20 cellular contexts compared by ENCODE assay signal in the genomic region with DNA sequence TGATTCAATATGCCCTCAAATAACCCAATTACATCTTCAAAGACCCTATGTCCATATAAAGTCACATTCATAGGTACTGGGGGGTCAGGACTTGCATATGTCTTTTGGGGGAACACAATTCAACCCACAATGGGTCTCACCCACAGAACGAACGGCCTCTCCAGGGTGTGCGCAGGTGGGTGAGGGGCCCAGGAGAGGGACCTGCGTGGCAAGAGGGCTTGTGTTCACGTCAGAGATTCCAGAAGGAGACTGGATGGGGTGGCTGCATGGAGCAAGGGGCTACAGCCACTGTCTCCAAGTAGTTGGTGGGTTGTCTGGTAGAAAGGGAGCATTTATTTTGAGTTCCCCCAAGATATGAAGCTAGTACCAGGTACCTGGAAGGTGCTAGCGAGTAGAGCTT.
DNase-seq lines count a peak whose midpoint lies in the region; ATAC-seq and TF ChIP-seq lines count a peak whose summit lies in the region.
"Had no signal": no experiment of that assay in that cellular context is flagged by ENCODE, and none has a peak within 500 bp of the region (broad histone marks: within the 10 kb centered on the region; RNA-seq: fewer than 3 reads in every experiment).

No MANE protein-coding gene starts in this region.

- H2BK5ac ChIP-seq in mesendoderm (ENCODE audit: low read length), result no peak overlapping the region

- no peak overlapping the region for H2AK5ac ChIP-seq in mesendoderm (ENCODE audit: low read length)

- H3K36me3 Mint-ChIP-seq in activated naive CD4-positive, alpha-beta T cell treated with anti-CD3 and anti-CD28 coated beads for 36 hours (ENCODE audit: low read depth), result no peaks in the 10 kb centered on the region
- H3K36me3 Mint-ChIP-seq: activated CD4-positive, alpha-beta memory T cell treated with anti-CD3 and anti-CD28 coated beads for 36 hours; CD8-positive, alpha-beta memory T cell; naive B cell had no signal

- intact Hi-C loops in activated naive CD4-positive, alpha-beta T cell treated with anti-CD3 and anti-CD28 coated beads for 36 hours (cut with micrococcal nuclease), result no loop called here
- intact Hi-C loops in testis (cut with DNase I; ENCODE audit: low total_unique reads), result no loop called here

- no peak overlapping the region for H3K4me3 Mint-ChIP-seq in activated naive CD4-positive, alpha-beta T cell treated with anti-CD3 and anti-CD28 coated beads for 36 hours
- H3K4me3 Mint-ChIP-seq: activated CD4-positive, alpha-beta memory T cell treated with anti-CD3 and anti-CD28 coated beads for 36 hours; CD8-positive, alpha-beta memory T cell; naive B cell; T-helper 17 cell had no signal

- H3K27ac Mint-ChIP-seq in activated naive CD4-positive, alpha-beta T cell treated with anti-CD3 and anti-CD28 coated beads for 36 hours, result peak overlapping the region; percentile 35
- H3K27ac Mint-ChIP-seq: activated CD4-positive, alpha-beta memory T cell treated with anti-CD3 and anti-CD28 coated beads for 36 hours had no signal

- no peak overlapping the region for H2BK120ac ChIP-seq in mesendoderm (ENCODE audit: low read depth, low read length)

- no peak overlapping the region for H3K18ac ChIP-seq in mesendoderm (ENCODE audit: low read length)

- H3K4me1 ChIP-seq in RWPE2 (ENCODE audit: insufficient read depth, poor library complexity, severe bottlenecking), result peaks cover 17% of the 10 kb centered on the region
- peaks cover 0 to 16% of the 10 kb centered on the region in 2 donors for H3K4me1 ChIP-seq in lung (ENCODE audit: control insufficient read depth in 2 of 2, insufficient read depth in 2 of 2, low read length in 2 of 2)
- peaks cover 52% of the 10 kb centered on the region for H3K4me1 ChIP-seq in testis
- H3K4me1 ChIP-seq in mesendoderm (ENCODE audit: control insufficient read depth, low read depth, low read length), result no peaks in the 10 kb centered on the region

- no peak overlapping the region for H2BK15ac ChIP-seq in mesendoderm (replicated peaks; ENCODE audit: low read depth)

- peaks cover 4% of the 10 kb centered on the region for H3K79me1 ChIP-seq in mesendoderm (ENCODE audit: low read length)

- H3K56ac ChIP-seq in mesendoderm (ENCODE audit: low read length), result no peak overlapping the region

- no peaks in the 10 kb centered on the region for H3K27me3 ChIP-seq in RWPE2 (ENCODE audit: insufficient read depth, poor library complexity, severe bottlenecking)
- no peaks in the 10 kb centered on the region for H3K27me3 ChIP-seq in lung (ENCODE audit: control insufficient read depth, insufficient read depth)
- H3K27me3 ChIP-seq in testis, result no peaks in the 10 kb centered on the region
- no peaks in the 10 kb centered on the region for H3K27me3 ChIP-seq in mesendoderm (ENCODE audit: insufficient read depth, low read length, poor library complexity)
- H3K27me3 ChIP-seq: SJSA1, tibial nerve had no signal

- H3K36me3 ChIP-seq in RWPE2 (ENCODE audit: low read depth) (peaks cover 24% of the 10 kb centered on the region), lung (ENCODE audit: control insufficient read depth in 2 of 2, insufficient read depth in 2 of 2, low read length in 2 of 2) (peaks cover 0 to 2% of the 10 kb centered on the region in 2 donors), testis (ENCODE audit: low read depth, missing control alignments) (no peaks in the 10 kb centered on the region), mesendoderm (ENCODE audit: control insufficient read depth, insufficient read depth, low read length) (no peaks in the 10 kb centered on the region)
- H3K36me3 ChIP-seq: tibial nerve had no signal

- 97 to 98% methylated on average over 6 of the region's 6 CpGs for WGBS in lung, 2 donors
- 97 to 99% methylated on average over 6 of the region's 6 CpGs for WGBS in testis, 2 donors
- WGBS in mesendoderm (ENCODE audit: extremely low coverage, insufficient coverage, low lambda C conversion rate), result no CpG with 5 or more reads among the region's 6 CpGs

- DNase-seq in activated naive CD4-positive, alpha-beta T cell treated with anti-CD3 and anti-CD28 coated beads for 36 hours, result no peak
- no peak for DNase-seq in activated naive CD4-positive, alpha-beta T cell treated with anti-CD3 and anti-CD28 coated beads, Interleukin-2, amount 50 U/mL, for 16 hours
- no peak for DNase-seq in RWPE2 (ENCODE audit: low spot score)
- DNase-seq in lung (ENCODE audit: low spot score), result peak; percentile 24
- peak; percentile 4 for DNase-seq in testis
- DNase-seq in mesendoderm, result no peak
- DNase-seq: ACHN; activated CD4-positive, alpha-beta memory T cell treated with anti-CD3 and anti-CD28 coated beads for 36 hours; amygdala; effector memory CD4-positive, alpha-beta T cell; Kasumi-1; naive B cell; NCI-H1092 treated with DMSO at 0.1 percent for 48 hours; NCI-H526 treated with DMSO at 0.1 percent for 48 hours; T-helper 17 cell had no signal

- no peak overlapping the region for H3K4me3 ChIP-seq in RWPE2 (ENCODE audit: severe bottlenecking)
- no peak overlapping the region for H3K4me3 ChIP-seq in lung
- H3K4me3 ChIP-seq in testis, result no peak overlapping the region
- H3K4me3 ChIP-seq in mesendoderm (ENCODE audit: low read length), result no peak overlapping the region
- H3K4me3 ChIP-seq: SJSA1, tibial nerve had no signal

- H4K8ac ChIP-seq in mesendoderm (ENCODE audit: low read depth, low read length), result no peak overlapping the region

- H3K79me2 ChIP-seq in mesendoderm (ENCODE audit: control insufficient read depth, insufficient read depth, low read length), result no peaks in the 10 kb centered on the region

- no peaks in the 10 kb centered on the region for H3K9me3 Mint-ChIP-seq in activated naive CD4-positive, alpha-beta T cell treated with anti-CD3 and anti-CD28 coated beads for 36 hours
- H3K9me3 Mint-ChIP-seq: activated CD4-positive, alpha-beta memory T cell treated with anti-CD3 and anti-CD28 coated beads for 36 hours; naive B cell had no signal

- H4K5ac ChIP-seq in mesendoderm (ENCODE audit: low read length), result no peak overlapping the region

- peak overlapping the region; percentile 75 for H3K27ac ChIP-seq in RWPE2 (ENCODE audit: poor library complexity, severe bottlenecking)
- no peak overlapping the region for H3K27ac ChIP-seq in lung (ENCODE audit: low read depth in 1 of 2, low read length in 1 of 2)
- H3K27ac ChIP-seq in testis, result peak overlapping the region in 1 of 2 donors; percentile 76
- H3K27ac ChIP-seq in mesendoderm (ENCODE audit: low read depth, low read length), result no peak overlapping the region
- H3K27ac ChIP-seq: SJSA1 had no signal

- TF ChIP-seq POLR2A in testis (IDR thresholded peaks at IDR 0.05), result no peak

- CTCF ChIA-PET in activated naive CD4-positive, alpha-beta T cell treated with anti-CD3 and anti-CD28 coated beads for 36 hours (lab: Charles Lee), result no interaction called here

- H3K23ac ChIP-seq in mesendoderm (ENCODE audit: low read length), result no peak overlapping the region

- no peaks in the 10 kb centered on the region for H3K27me3 Mint-ChIP-seq in activated naive CD4-positive, alpha-beta T cell treated with anti-CD3 and anti-CD28 coated beads for 36 hours (ENCODE audit: low read depth)
- H3K27me3 Mint-ChIP-seq: activated CD4-positive, alpha-beta memory T cell treated with anti-CD3 and anti-CD28 coated beads for 36 hours; naive B cell; T-helper 17 cell had no signal

- peaks cover 46% of the 10 kb centered on the region for H3K4me1 Mint-ChIP-seq in activated naive CD4-positive, alpha-beta T cell treated with anti-CD3 and anti-CD28 coated beads for 36 hours (ENCODE audit: low read depth)

- H3K9me3 ChIP-seq in RWPE2 (ENCODE audit: severe bottlenecking), result no peaks in the 10 kb centered on the region
- H3K9me3 ChIP-seq in lung (ENCODE audit: control insufficient read depth in 2 of 2, insufficient read depth in 1 of 2, low read length in 1 of 2), result no peaks in the 10 kb centered on the region
- no peaks in the 10 kb centered on the region for H3K9me3 ChIP-seq in testis
- H3K9me3 ChIP-seq: SJSA1, tibial nerve had no signal

- ATAC-seq in RWPE2 (ENCODE audit: low read depth), result no peak
- ATAC-seq in lung (ENCODE audit: insufficient read depth, low FRiP score), result no peak
- no peak for ATAC-seq in GM18517 (IDR thresholded peaks at IDR 0.05; ENCODE audit: unreplicated experiment)
- ATAC-seq in GM21447 (IDR thresholded peaks at IDR 0.05; ENCODE audit: unreplicated experiment), result no peak
- ATAC-seq: T-helper 17 cell had no signal

- no peak overlapping the region for H3K9ac ChIP-seq in mesendoderm (ENCODE audit: low read length)

- TF ChIP-seq CTCF in RWPE2 (IDR thresholded peaks at IDR 0.05; ENCODE audit: poor library complexity, severe bottlenecking) (no peak), lung (IDR thresholded peaks at IDR 0.05; ENCODE audit: control extremely low read depth, extremely low read depth) (no peak), testis (IDR thresholded peaks at IDR 0.05) (no peak)

- H3K4me2 ChIP-seq in mesendoderm (ENCODE audit: low read length), result no peak overlapping the region

- no peak overlapping the region for H3K4ac ChIP-seq in mesendoderm (ENCODE audit: low read depth, low read length)

Comparison
In these comparisons a context has a peak if more than half of its experiments do, and no peak if none do; other contexts are left out.
1. DNase-seq: peak in lung (single experiment) and testis (single experiment); none in activated naive CD4-positive, alpha-beta T cell treated with anti-CD3 and anti-CD28 coated beads for 36 hours (single experiment), activated naive CD4-positive, alpha-beta T cell treated with anti-CD3 and anti-CD28 coated beads, Interleukin-2, amount 50 U/mL, for 16 hours (single experiment), RWPE2 (single experiment) and mesendoderm (single experiment).